ENCODE assay signal across 18 cellular contexts in the genomic region with DNA sequence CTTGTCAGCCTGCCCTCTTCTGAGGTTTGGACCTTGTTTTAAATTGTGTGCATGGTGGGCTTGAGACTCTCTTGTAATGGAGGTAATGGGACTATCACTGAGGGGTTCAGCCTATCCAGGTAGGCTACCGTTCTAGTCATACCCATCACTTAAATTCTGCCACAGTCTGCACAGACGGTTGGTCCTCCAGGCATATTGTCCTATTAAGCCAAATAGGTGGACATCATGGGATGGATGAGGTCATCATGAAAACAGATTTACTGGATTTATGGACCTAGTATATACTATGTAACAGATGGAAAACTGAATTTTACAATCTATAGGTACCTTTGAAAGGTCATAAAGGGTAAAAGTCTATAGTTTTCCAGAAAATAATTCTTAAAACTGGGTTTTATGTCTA. TPM values are rescaled to one million over a fixed set of nuclear protein-coding genes. Genes with fewer than 3 reads are reported as not detected.
A peak's percentile ranks its signal among the peaks of the same experiment; 100 is the strongest.
DNase-seq lines count a peak whose midpoint lies in the region; ATAC-seq and TF ChIP-seq lines count a peak whose summit lies in the region.
"Had no signal": no experiment of that assay in that cellular context is flagged by ENCODE, and none has a peak within 500 bp of the region (broad histone marks: within the 10 kb centered on the region; RNA-seq: fewer than 3 reads in every experiment).

No MANE protein-coding gene starts in this region.

- no peak overlapping the region for H3K4me3 Mint-ChIP-seq in activated CD8-positive, alpha-beta T cell treated with anti-CD3 and anti-CD28 coated beads, Interleukin-2, amount 10 ng/mL, durations not matched to agents 7 days and 5 days
- no peak overlapping the region for H3K4me3 Mint-ChIP-seq in activated CD8-positive, alpha-beta T cell treated with anti-CD3 and anti-CD28 coated beads for 36 hours
- H3K4me3 Mint-ChIP-seq in natural killer cell (no peak overlapping the region), progenitor cell of endocrine pancreas (ENCODE audit: low read depth) (no peak overlapping the region)
- H3K4me3 Mint-ChIP-seq in natural killer cell treated with Interleukin-12 subunit alpha and Interleukin-12 subunit beta and Interleukin-15 and Interleukin-18, amount 100 ng/mL, for 72 hours = no peak overlapping the region
- no peak overlapping the region for H3K4me3 Mint-ChIP-seq in effector memory CD8-positive, alpha-beta T cell
- no peak overlapping the region for H3K4me3 Mint-ChIP-seq in stimulated activated effector memory CD8-positive, alpha-beta T cell treated with anti-CD3 and anti-CD28 coated beads, Interleukin-12 subunit alpha, Interleukin-12 subunit beta, amount 100 ng/mL, for 72 hours

- no peaks in the 10 kb centered on the region for H3K27me3 Mint-ChIP-seq in activated CD8-positive, alpha-beta T cell treated with anti-CD3 and anti-CD28 coated beads, Interleukin-2, amount 10 ng/mL, durations not matched to agents 7 days and 5 days (ENCODE audit: low read depth)
- H3K27me3 Mint-ChIP-seq in activated CD8-positive, alpha-beta T cell treated with anti-CD3 and anti-CD28 coated beads for 36 hours = no peaks in the 10 kb centered on the region
- H3K27me3 Mint-ChIP-seq in natural killer cell (ENCODE audit: low read depth in 2 of 2) = no peaks in the 10 kb centered on the region
- H3K27me3 Mint-ChIP-seq in natural killer cell treated with Interleukin-12 subunit alpha and Interleukin-12 subunit beta and Interleukin-15 and Interleukin-18, amount 100 ng/mL, for 72 hours = no peaks in the 10 kb centered on the region
- H3K27me3 Mint-ChIP-seq in effector memory CD8-positive, alpha-beta T cell = no peaks in the 10 kb centered on the region
- no peaks in the 10 kb centered on the region for H3K27me3 Mint-ChIP-seq in progenitor cell of endocrine pancreas
- H3K27me3 Mint-ChIP-seq: IgD-negative memory B cell had no signal

- H3K36me3 Mint-ChIP-seq in activated CD8-positive, alpha-beta T cell treated with anti-CD3 and anti-CD28 coated beads, Interleukin-2, amount 10 ng/mL, durations not matched to agents 7 days and 5 days (ENCODE audit: low read depth) = peaks cover 73% of the 10 kb centered on the region
- H3K36me3 Mint-ChIP-seq in activated CD8-positive, alpha-beta T cell treated with anti-CD3 and anti-CD28 coated beads for 36 hours (ENCODE audit: low read depth) = peaks cover 75% of the 10 kb centered on the region
- H3K36me3 Mint-ChIP-seq in natural killer cell = no peaks in the 10 kb centered on the region
- peaks cover 8% of the 10 kb centered on the region for H3K36me3 Mint-ChIP-seq in natural killer cell treated with Interleukin-12 subunit alpha and Interleukin-12 subunit beta and Interleukin-15 and Interleukin-18, amount 100 ng/mL, for 72 hours
- peaks cover 97% of the 10 kb centered on the region for H3K36me3 Mint-ChIP-seq in effector memory CD8-positive, alpha-beta T cell (ENCODE audit: insufficient read depth)
- H3K36me3 Mint-ChIP-seq in stimulated activated effector memory CD8-positive, alpha-beta T cell treated with anti-CD3 and anti-CD28 coated beads, Interleukin-12 subunit alpha, Interleukin-12 subunit beta, amount 100 ng/mL, for 72 hours = peaks cover 100% of the 10 kb centered on the region
- peaks cover 24% of the 10 kb centered on the region for H3K36me3 Mint-ChIP-seq in progenitor cell of endocrine pancreas (ENCODE audit: insufficient read depth)

- intact Hi-C loops in activated CD8-positive, alpha-beta T cell treated with anti-CD3 and anti-CD28 coated beads for 36 hours (cut with micrococcal nuclease) = no loop called here
- intact Hi-C loops in natural killer cell (cut with micrococcal nuclease) = no loop called here

- no peak for ATAC-seq in activated CD8-positive, alpha-beta T cell treated with anti-CD3 and anti-CD28 coated beads, Interleukin-2, amount 10 ng/mL, durations not matched to agents 7 days and 5 days
- no peak for ATAC-seq in activated CD8-positive, alpha-beta T cell treated with anti-CD3 and anti-CD28 coated beads for 36 hours
- ATAC-seq in natural killer cell = no peak
- no peak for ATAC-seq in natural killer cell treated with Interleukin-12 subunit alpha and Interleukin-12 subunit beta and Interleukin-15 and Interleukin-18, amount 100 ng/mL, for 72 hours
- no peak for ATAC-seq in effector memory CD8-positive, alpha-beta T cell (replicated peaks)
- ATAC-seq in stimulated activated effector memory CD8-positive, alpha-beta T cell treated with anti-CD3 and anti-CD28 coated beads, Interleukin-12 subunit alpha, Interleukin-12 subunit beta, amount 100 ng/mL, for 72 hours = no peak
- ATAC-seq in HG03095 (IDR thresholded peaks at IDR 0.05; ENCODE audit: unreplicated experiment) = no peak

- CTCF ChIA-PET in activated CD8-positive, alpha-beta T cell treated with anti-CD3 and anti-CD28 coated beads, Interleukin-2, amount 10 ng/mL, durations not matched to agents 7 days and 5 days (lab: Charles Lee) = interaction anchor here (0.7 to 1.5 kb wide), 2 partner anchors 9 to 320 kb away, joined by 3 to 6 read pairs; partner anchors contain the start of gene RBM4
- CTCF ChIA-PET in activated CD8-positive, alpha-beta T cell treated with anti-CD3 and anti-CD28 coated beads for 36 hours (lab: Charles Lee) = interaction anchor here (1.0 to 1.8 kb wide), 2 partner anchors 8 to 48 kb away, joined by 3 to 7 read pairs; partner anchors contain the start of gene RBM4B

- peak overlapping the region; percentile 33 for H3K27ac Mint-ChIP-seq in activated CD8-positive, alpha-beta T cell treated with anti-CD3 and anti-CD28 coated beads, Interleukin-2, amount 10 ng/mL, durations not matched to agents 7 days and 5 days
- no peak overlapping the region for H3K27ac Mint-ChIP-seq in activated CD8-positive, alpha-beta T cell treated with anti-CD3 and anti-CD28 coated beads for 36 hours
- peak overlapping the region; percentile 49 to 54 for H3K27ac Mint-ChIP-seq in natural killer cell
- H3K27ac Mint-ChIP-seq in natural killer cell treated with Interleukin-12 subunit alpha and Interleukin-12 subunit beta and Interleukin-15 and Interleukin-18, amount 100 ng/mL, for 72 hours = peak overlapping the region in 1 of 2 donors; percentile 69
- H3K27ac Mint-ChIP-seq in effector memory CD8-positive, alpha-beta T cell = peak overlapping the region; percentile 54 to 83
- H3K27ac Mint-ChIP-seq in stimulated activated effector memory CD8-positive, alpha-beta T cell treated with anti-CD3 and anti-CD28 coated beads, Interleukin-12 subunit alpha, Interleukin-12 subunit beta, amount 100 ng/mL, for 72 hours = peak overlapping the region; percentile 83
- no peak overlapping the region for H3K27ac Mint-ChIP-seq in progenitor cell of endocrine pancreas

- no peak for DNase-seq in activated CD8-positive, alpha-beta T cell treated with anti-CD3 and anti-CD28 coated beads, Interleukin-2, amount 10 ng/mL, durations not matched to agents 7 days and 5 days
- DNase-seq in activated CD8-positive, alpha-beta T cell treated with anti-CD3 and anti-CD28 coated beads for 36 hours = no peak
- DNase-seq in natural killer cell (no peak), progenitor cell of endocrine pancreas (ENCODE audit: low spot score, unreplicated experiment) (no peak)
- no peak for DNase-seq in natural killer cell treated with Interleukin-12 subunit alpha and Interleukin-12 subunit beta and Interleukin-15 and Interleukin-18, amount 100 ng/mL, for 72 hours (ENCODE audit: low spot score)
- no peak for DNase-seq in effector memory CD8-positive, alpha-beta T cell
- no peak for DNase-seq in stimulated activated effector memory CD8-positive, alpha-beta T cell treated with anti-CD3 and anti-CD28 coated beads, Interleukin-12 subunit alpha, Interleukin-12 subunit beta, amount 100 ng/mL, for 72 hours (ENCODE audit: low spot score in 2 of 2)
- DNase-seq: ACHN, HCEC 1CT, NCI-H1092, NCI-H1417 treated with DMSO at 0.1 percent for 48 hours, NCI-H1694 treated with DMSO at 0.1 percent for 48 hours, NCI-H2081, NCI-H345, NCI-H524, NCI-H748 treated with DMSO at 0.1 percent for 48 hours had no signal

- H3K4me1 Mint-ChIP-seq in activated CD8-positive, alpha-beta T cell treated with anti-CD3 and anti-CD28 coated beads, Interleukin-2, amount 10 ng/mL, durations not matched to agents 7 days and 5 days (ENCODE audit: low read depth) = peaks cover 21% of the 10 kb centered on the region
- peaks cover 30% of the 10 kb centered on the region for H3K4me1 Mint-ChIP-seq in activated CD8-positive, alpha-beta T cell treated with anti-CD3 and anti-CD28 coated beads for 36 hours (ENCODE audit: low read depth)
- H3K4me1 Mint-ChIP-seq in natural killer cell (peaks cover 30 to 51% of the 10 kb centered on the region in 2 donors), progenitor cell of endocrine pancreas (ENCODE audit: low read depth) (no peaks in the 10 kb centered on the region)
- peaks cover 25 to 38% of the 10 kb centered on the region in 2 donors for H3K4me1 Mint-ChIP-seq in natural killer cell treated with Interleukin-12 subunit alpha and Interleukin-12 subunit beta and Interleukin-15 and Interleukin-18, amount 100 ng/mL, for 72 hours (ENCODE audit: low read depth in 2 of 2)
- H3K4me1 Mint-ChIP-seq in effector memory CD8-positive, alpha-beta T cell (ENCODE audit: low read depth in 2 of 2) = peaks cover 38 to 40% of the 10 kb centered on the region in 2 donors
- H3K4me1 Mint-ChIP-seq in stimulated activated effector memory CD8-positive, alpha-beta T cell treated with anti-CD3 and anti-CD28 coated beads, Interleukin-12 subunit alpha, Interleukin-12 subunit beta, amount 100 ng/mL, for 72 hours = peaks cover 51% of the 10 kb centered on the region

- no peak for TF ChIP-seq CTCF in activated CD8-positive, alpha-beta T cell treated with anti-CD3 and anti-CD28 coated beads for 36 hours (IDR thresholded peaks at IDR 0.05)
- TF ChIP-seq CTCF in natural killer cell (IDR thresholded peaks at IDR 0.05) = no peak
- TF ChIP-seq CTCF in progenitor cell of endocrine pancreas (IDR thresholded peaks at IDR 0.05; ENCODE audit: unreplicated experiment) = no peak

- no peaks in the 10 kb centered on the region for H3K9me3 Mint-ChIP-seq in activated CD8-positive, alpha-beta T cell treated with anti-CD3 and anti-CD28 coated beads, Interleukin-2, amount 10 ng/mL, durations not matched to agents 7 days and 5 days (ENCODE audit: insufficient read depth)
- H3K9me3 Mint-ChIP-seq in activated CD8-positive, alpha-beta T cell treated with anti-CD3 and anti-CD28 coated beads for 36 hours = no peaks in the 10 kb centered on the region
- H3K9me3 Mint-ChIP-seq in natural killer cell (no peaks in the 10 kb centered on the region), progenitor cell of endocrine pancreas (ENCODE audit: low read depth) (no peaks in the 10 kb centered on the region)
- no peaks in the 10 kb centered on the region for H3K9me3 Mint-ChIP-seq in natural killer cell treated with Interleukin-12 subunit alpha and Interleukin-12 subunit beta and Interleukin-15 and Interleukin-18, amount 100 ng/mL, for 72 hours
- no peaks in the 10 kb centered on the region for H3K9me3 Mint-ChIP-seq in effector memory CD8-positive, alpha-beta T cell
- no peaks in the 10 kb centered on the region for H3K9me3 Mint-ChIP-seq in stimulated activated effector memory CD8-positive, alpha-beta T cell treated with anti-CD3 and anti-CD28 coated beads, Interleukin-12 subunit alpha, Interleukin-12 subunit beta, amount 100 ng/mL, for 72 hours
- H3K9me3 Mint-ChIP-seq: IgD-negative memory B cell had no signal

- POLR2A ChIA-PET in activated CD8-positive, alpha-beta T cell treated with anti-CD3 and anti-CD28 coated beads, Interleukin-2, amount 10 ng/mL, durations not matched to agents 7 days and 5 days (lab: Charles Lee) = interaction anchor here (1.0 to 4.6 kb wide), 2 partner anchors 9 to 13 kb away, joined by 3 to 21 read pairs; partner anchors contain the start of gene RBM4
- POLR2A ChIA-PET in activated CD8-positive, alpha-beta T cell treated with anti-CD3 and anti-CD28 coated beads for 36 hours (lab: Charles Lee) = interaction anchor here (1.0 to 27.4 kb wide), 4 partner anchors 6 to 30 kb away, joined by 3 to 558 read pairs (median 281); partner anchors contain the start of genes RBM14 and RBM4

RNA-seq across cellular contexts. Expression of gene RBM4, which starts 9.1 kb away (rescaled TPM):
- 100 to 1,000 TPM; 118 to 121 TPM for total RNA-seq in activated CD8-positive, alpha-beta T cell treated with anti-CD3 and anti-CD28 coated beads, Interleukin-2, amount 10 ng/mL, durations not matched to agents 7 days and 5 days
- total RNA-seq in activated CD8-positive, alpha-beta T cell treated with anti-CD3 and anti-CD28 coated beads for 36 hours = 100 to 1,000 TPM; 108 to 114 TPM
- total RNA-seq in natural killer cell (100 to 1,000 TPM; 219 to 241 (median 224) TPM), progenitor cell of endocrine pancreas (239 and 258 TPM in 2 replicates)
- 100 to 1,000 TPM; 142 to 162 TPM for total RNA-seq in natural killer cell treated with Interleukin-12 subunit alpha and Interleukin-12 subunit beta and Interleukin-15 and Interleukin-18, amount 100 ng/mL, for 72 hours

RNA-seq across cellular contexts. Expression of gene RBM14, which starts 12.9 kb away (rescaled TPM):
- 100 to 1,000 TPM; 168 to 182 TPM for total RNA-seq in activated CD8-positive, alpha-beta T cell treated with anti-CD3 and anti-CD28 coated beads, Interleukin-2, amount 10 ng/mL, durations not matched to agents 7 days and 5 days
- 100 to 1,000 TPM; 153 to 159 TPM for total RNA-seq in activated CD8-positive, alpha-beta T cell treated with anti-CD3 and anti-CD28 coated beads for 36 hours
- total RNA-seq in natural killer cell (100 to 1,000 TPM; 289 to 325 (median 307) TPM), progenitor cell of endocrine pancreas (119 and 124 TPM in 2 replicates)
- 100 to 1,000 TPM; 122 to 201 TPM for total RNA-seq in natural killer cell treated with Interleukin-12 subunit alpha and Interleukin-12 subunit beta and Interleukin-15 and Interleukin-18, amount 100 ng/mL, for 72 hours

RNA-seq across cellular contexts. Expression of gene CCS, which starts 36.4 kb away (rescaled TPM):
- 10 to 100 TPM; 29.3 to 32.5 TPM for total RNA-seq in activated CD8-positive, alpha-beta T cell treated with anti-CD3 and anti-CD28 coated beads, Interleukin-2, amount 10 ng/mL, durations not matched to agents 7 days and 5 days
- total RNA-seq in activated CD8-positive, alpha-beta T cell treated with anti-CD3 and anti-CD28 coated beads for 36 hours = 10 to 100 TPM; 22.0 to 25.6 TPM
- 10 to 100 TPM; 27.1 to 35.6 (median 32.4) TPM for total RNA-seq in natural killer cell
- 10 to 100 TPM; 29.0 to 31.0 TPM for total RNA-seq in natural killer cell treated with Interleukin-12 subunit alpha and Interleukin-12 subunit beta and Interleukin-15 and Interleukin-18, amount 100 ng/mL, for 72 hours
- total RNA-seq in progenitor cell of endocrine pancreas = 48.9 and 49.7 TPM in 2 replicates

RNA-seq across cellular contexts. Expression of gene CCDC87, which starts 36.5 kb away (rescaled TPM):
- total RNA-seq in activated CD8-positive, alpha-beta T cell treated with anti-CD3 and anti-CD28 coated beads, Interleukin-2, amount 10 ng/mL, durations not matched to agents 7 days and 5 days = under 1 TPM; 0.55 to 0.70 TPM
- total RNA-seq in activated CD8-positive, alpha-beta T cell treated with anti-CD3 and anti-CD28 coated beads for 36 hours = under 1 TPM; 0.14 to 0.27 TPM
- under 1 TPM; 0.40 to 0.68 (median 0.49) TPM for total RNA-seq in natural killer cell
- total RNA-seq in natural killer cell treated with Interleukin-12 subunit alpha and Interleukin-12 subunit beta and Interleukin-15 and Interleukin-18, amount 100 ng/mL, for 72 hours = not detected
- total RNA-seq in progenitor cell of endocrine pancreas = 0.89 and 1.1 TPM in 2 replicates

RNA-seq across cellular contexts. Expression of gene RBM4B, which starts 48.3 kb away (rescaled TPM):
- total RNA-seq in activated CD8-positive, alpha-beta T cell treated with anti-CD3 and anti-CD28 coated beads, Interleukin-2, amount 10 ng/mL, durations not matched to agents 7 days and 5 days = 10 to 100 TPM; 18.7 to 21.5 TPM
- 10 to 100 TPM; 10.7 to 13.1 TPM for total RNA-seq in activated CD8-positive, alpha-beta T cell treated with anti-CD3 and anti-CD28 coated beads for 36 hours
- 10 to 100 TPM; 11.1 to 23.0 (median 12.4) TPM for total RNA-seq in natural killer cell
- total RNA-seq in natural killer cell treated with Interleukin-12 subunit alpha and Interleukin-12 subunit beta and Interleukin-15 and Interleukin-18, amount 100 ng/mL, for 72 hours = 10 to 100 TPM; 14.8 to 16.7 TPM
- total RNA-seq in progenitor cell of endocrine pancreas = 71.0 and 71.7 TPM in 2 replicates

Comparison
In these comparisons a context has a peak if more than half of its experiments do, and no peak if none do; other contexts are left out.
1. H3K27ac Mint-ChIP-seq: peak in activated CD8-positive, alpha-beta T cell treated with anti-CD3 and anti-CD28 coated beads, Interleukin-2, amount 10 ng/mL, durations not matched to agents 7 days and 5 days (single experiment), natural killer cell (2 of 2), effector memory CD8-positive, alpha-beta T cell (2 of 2) and stimulated activated effector memory CD8-positive, alpha-beta T cell treated with anti-CD3 and anti-CD28 coated beads, Interleukin-12 subunit alpha, Interleukin-12 subunit beta, amount 100 ng/mL, for 72 hours (single experiment); none in activated CD8-positive, alpha-beta T cell treated with anti-CD3 and anti-CD28 coated beads for 36 hours (single experiment) and progenitor cell of endocrine pancreas (single experiment).